10 cellular contexts compared by ENCODE assay signal in genomic region chr12:122983789-122984515, GRCh38. TPM values are rescaled to one million over a fixed set of nuclear protein-coding genes. Genes with fewer than 3 reads are reported as not detected.
DNase-seq lines count a peak whose midpoint lies in the region; TF ChIP-seq lines count a peak whose summit lies in the region.
"Had no signal": no experiment of that assay in that cellular context is flagged by ENCODE, and none has a peak within 500 bp of the region (broad histone marks: within the 10 kb centered on the region; RNA-seq: fewer than 3 reads in every experiment).

No MANE protein-coding gene starts in this region.

- H3K4me3 ChIP-seq in osteoblast (ENCODE audit: insufficient read depth, low read length) (no peak overlapping the region), SJCRH30 (no peak overlapping the region)
- H3K4me3 ChIP-seq: SJSA1 had no signal

- peaks cover 45% of the 10 kb centered on the region for H3K4me1 ChIP-seq in osteoblast (ENCODE audit: insufficient read depth, low read length)
- peaks cover 4% of the 10 kb centered on the region; the same call in 1 of the 2 replicates for H3K4me1 ChIP-seq in SJCRH30

- H3K27ac ChIP-seq in osteoblast (ENCODE audit: low read depth, low read length) (peak overlapping the region; percentile 28), SJCRH30 (no peak overlapping the region)
- H3K27ac ChIP-seq: SJSA1 had no signal

- peaks cover 42% of the 10 kb centered on the region for H3K79me2 ChIP-seq in osteoblast (ENCODE audit: insufficient read depth, low read length)

- peaks cover 13% of the 10 kb centered on the region for H3K36me3 ChIP-seq in osteoblast (ENCODE audit: insufficient read depth, low read length)
- H3K36me3 ChIP-seq in SJCRH30: no peaks in the 10 kb centered on the region

- H3K27me3 ChIP-seq in osteoblast (ENCODE audit: insufficient read depth, low read length) (no peaks in the 10 kb centered on the region), SJCRH30 (no peaks in the 10 kb centered on the region)
- H3K27me3 ChIP-seq: SJSA1 had no signal

- no peak for DNase-seq in CD14-positive monocyte (ENCODE audit: low spot score)
- DNase-seq in OCI-M1 (lab: John Stamatoyannopoulos, UW): peak; percentile 72
- no peak for DNase-seq in endothelial cell (ENCODE audit: low spot score)
- DNase-seq in osteoblast (ENCODE audit: insufficient read length, low spot score, missing footprints): peak; percentile 95
- DNase-seq in SJCRH30: no peak
- no peak for DNase-seq in activated gamma-delta T cell treated with Interleukin-2 at 50 U/mL for 16 hours
- DNase-seq in NCI-H82 treated with DMSO at 0.1 percent for 48 hours (lab: John Stamatoyannopoulos, UW; ENCODE audit: unreplicated experiment): no peak
- DNase-seq in GDM1 (lab: John Stamatoyannopoulos, UW): no peak
- DNase-seq: EL had no signal

- TF ChIP-seq CTCF in CD14-positive monocyte (IDR thresholded peaks at IDR 0.05): no peak
- TF ChIP-seq CTCF in endothelial cell (IDR thresholded peaks at IDR 0.05; ENCODE audit: unreplicated experiment): no peak
- no peak for TF ChIP-seq CTCF in osteoblast (IDR thresholded peaks at IDR 0.05; ENCODE audit: extremely low read depth, low read depth, low read length)

- H3K4me1 Mint-ChIP-seq in CD14-positive monocyte: peaks cover 55% of the 10 kb centered on the region
- H3K4me1 Mint-ChIP-seq in endothelial cell (ENCODE audit: unreplicated experiment): peaks cover 26% of the 10 kb centered on the region

- peaks cover 12% of the 10 kb centered on the region for H4K20me1 ChIP-seq in osteoblast (ENCODE audit: insufficient read depth, low read length)

- H2AFZ ChIP-seq in osteoblast (ENCODE audit: low read length): peak overlapping the region; percentile 72

- H3K27me3 Mint-ChIP-seq in CD14-positive monocyte (ENCODE audit: low read depth in 3 of 3): peaks cover 0 to 2% (median 0%) of the 10 kb centered on the region in 3 donors
- peaks cover 5% of the 10 kb centered on the region for H3K27me3 Mint-ChIP-seq in endothelial cell (ENCODE audit: unreplicated experiment)

- H3K9me3 Mint-ChIP-seq in CD14-positive monocyte (no peaks in the 10 kb centered on the region), endothelial cell (ENCODE audit: unreplicated experiment) (no peaks in the 10 kb centered on the region)

- peak overlapping the region; percentile 64 for H3K4me2 ChIP-seq in osteoblast (ENCODE audit: insufficient read depth, low read length)

- H3K4me3 Mint-ChIP-seq in CD14-positive monocyte (peak overlapping the region; percentile 75 to 88), endothelial cell (ENCODE audit: unreplicated experiment) (peak overlapping the region; percentile 77)

- H3K36me3 Mint-ChIP-seq in CD14-positive monocyte: peaks cover 8 to 19% of the 10 kb centered on the region in 2 donors
- H3K36me3 Mint-ChIP-seq in endothelial cell (ENCODE audit: low read depth, unreplicated experiment): peaks cover 9% of the 10 kb centered on the region

- H3K27ac Mint-ChIP-seq in CD14-positive monocyte (peak overlapping the region in 5 of 7 donors; percentile 63 to 87 (median 82)), endothelial cell (ENCODE audit: unreplicated experiment) (peak overlapping the region; percentile 70)

- no peaks in the 10 kb centered on the region for H3K9me3 ChIP-seq in osteoblast (ENCODE audit: low read depth, low read length)
- H3K9me3 ChIP-seq in SJCRH30 (replicated peaks): no peaks in the 10 kb centered on the region
- H3K9me3 ChIP-seq: SJSA1 had no signal

- intact Hi-C loops in CD14-positive monocyte (cut with micrococcal nuclease): no loop called here

RNA-seq across cellular contexts. Expression of gene ARL6IP4, which starts 3.5 kb away (rescaled TPM):
- polyA plus RNA-seq in CD14-positive monocyte: 100 to 1,000 TPM; 152 to 167 TPM
- total RNA-seq in endothelial cell (ENCODE audit: unreplicated experiment) (151 TPM), osteoblast (117 and 118 TPM in 2 replicates)
- 135 and 144 TPM in 2 replicates for total RNA-seq in SJCRH30 (2014; rRNA removed; shearing (Covaris generic))

RNA-seq across cellular contexts. Expression of gene OGFOD2, which starts 8.9 kb away (rescaled TPM):
- polyA plus RNA-seq in CD14-positive monocyte: 10 to 100 TPM; 13.0 to 13.6 TPM
- 10.4 TPM for total RNA-seq in endothelial cell (ENCODE audit: unreplicated experiment)
- 6.5 and 8.3 TPM in 2 replicates for total RNA-seq in osteoblast
- total RNA-seq in SJCRH30 (2014; rRNA removed; shearing (Covaris generic)): 5.9 and 6.7 TPM in 2 replicates

RNA-seq across cellular contexts. Expression of gene ABCB9, which starts 17.7 kb away (rescaled TPM):
- polyA plus RNA-seq in CD14-positive monocyte: under 1 TPM; 0.14 to 0.22 TPM
- total RNA-seq in endothelial cell (ENCODE audit: unreplicated experiment): 10.9 TPM
- total RNA-seq in osteoblast: 11.9 and 13.0 TPM in 2 replicates
- total RNA-seq in SJCRH30 (2014; rRNA removed; shearing (Covaris generic)): 5.9 and 7.1 TPM in 2 replicates

Comparison
In these comparisons a context has a peak if more than half of its experiments do, and no peak if none do; other contexts are left out.
1. DNase-seq: peak in OCI-M1 (single experiment) and osteoblast (single experiment); none in CD14-positive monocyte (single experiment), endothelial cell (single experiment), SJCRH30 (0 of 2), activated gamma-delta T cell treated with Interleukin-2 at 50 U/mL for 16 hours (single experiment), NCI-H82 treated with DMSO at 0.1 percent for 48 hours (single experiment) and GDM1 (single experiment).